ENCODE assay signal across 11 cellular contexts in the genomic region with DNA sequence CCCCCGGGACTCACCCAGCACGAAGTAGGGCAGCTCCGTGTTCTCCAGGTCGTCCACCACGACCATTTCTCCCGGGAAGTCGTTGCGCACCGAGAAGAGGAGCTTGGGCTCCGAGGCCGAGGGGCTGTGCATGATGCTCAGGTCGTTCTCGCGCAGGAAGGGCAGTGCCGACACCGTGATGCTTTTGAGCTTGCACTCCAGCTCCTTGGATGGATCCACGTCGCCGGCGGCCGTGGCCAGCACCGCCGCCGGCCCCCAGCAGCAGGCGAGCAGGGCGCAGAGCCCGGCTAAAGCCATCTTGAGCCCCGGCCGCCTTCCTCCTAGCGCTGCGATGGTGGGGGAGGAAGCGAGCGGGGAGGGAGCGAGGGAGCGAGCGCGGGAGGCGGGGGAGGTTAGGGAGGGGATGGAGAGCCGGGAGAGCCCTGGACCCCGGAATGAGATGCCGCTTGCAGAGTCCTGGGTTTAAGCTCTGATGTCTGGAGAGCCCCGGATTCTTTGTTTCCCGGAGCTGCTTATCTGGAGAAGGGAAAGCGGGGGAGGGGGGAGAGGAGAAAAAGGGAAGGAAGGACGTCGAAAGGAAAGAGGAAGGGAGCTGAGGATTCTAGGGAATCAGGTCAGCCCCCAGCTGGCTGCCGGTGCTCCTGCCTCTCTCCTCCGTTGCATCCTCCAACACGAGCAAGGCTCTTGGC. TPM values are rescaled to one million over a fixed set of nuclear protein-coding genes. Genes with fewer than 3 reads are reported as not detected.
A peak's percentile ranks its signal among the peaks of the same experiment; 100 is the strongest.
DNase-seq lines count a peak whose midpoint lies in the region; TF ChIP-seq lines count a peak whose summit lies in the region.
"Had no signal": no experiment of that assay in that cellular context is flagged by ENCODE, and none has a peak within 500 bp of the region (broad histone marks: within the 10 kb centered on the region; RNA-seq: fewer than 3 reads in every experiment).

A gene (minus strand): TSS at position 333 of the 689 bp plus-strand sequence. CDS start 36 bp downstream, at position 297.

- H3K4me3 ChIP-seq in WI38 (ENCODE audit: low read depth, low read length) (peak within 1 kb of the TSS; percentile 48), hepatocyte (peak within 1 kb of the TSS; percentile 42)

- H3K4me1 ChIP-seq in hepatocyte (ENCODE audit: insufficient read depth) = peaks cover 10% of the 10 kb centered on the region

- H3K79me2 ChIP-seq in hepatocyte = no peaks in the 10 kb centered on the region

- no peak for TF ChIP-seq CTCF in WI38 (IDR thresholded peaks at IDR 0.05; ENCODE audit: low read depth, low read length)
- TF ChIP-seq CTCF in hepatocyte (IDR thresholded peaks at IDR 0.05; ENCODE audit: poor library complexity) = no peak
- no peak for TF ChIP-seq CTCF in GM10266 (IDR thresholded peaks at IDR 0.05; ENCODE audit: control insufficient read depth, insufficient read depth, low read depth, missing control alignments)
- TF ChIP-seq CTCF in GM13976 (IDR thresholded peaks at IDR 0.05; ENCODE audit: borderline replicate concordance, control extremely low read depth, extremely low read depth, insufficient read depth, missing control alignments) = no peak

- H3K27me3 ChIP-seq in hepatocyte = peaks cover 86% of the 10 kb centered on the region

- peak within 1 kb of the TSS; percentile 91 for H3K4me2 ChIP-seq in hepatocyte

- H4K20me1 ChIP-seq in hepatocyte (ENCODE audit: insufficient read depth, poor library complexity, severe bottlenecking) = no peaks in the 10 kb centered on the region

- H2AFZ ChIP-seq in hepatocyte = peak within 1 kb of the TSS; percentile 63

- DNase-seq in DMS79 (lab: John Stamatoyannopoulos, UW) = peak; percentile 7
- DNase-seq in hepatocyte (ENCODE audit: low spot score) = no peak
- peak; percentile 44 for DNase-seq in putamen (ENCODE audit: low spot score)
- no peak for DNase-seq in ACHN
- no peak for DNase-seq in GM10266 (ENCODE audit: extremely low spot score)
- no peak for DNase-seq in HCEC 1CT
- no peak for DNase-seq in GM13976 (ENCODE audit: low spot score)
- DNase-seq: activated naive CD4-positive, alpha-beta T cell; RPMI8226; transverse colon had no signal

- H3K9me3 ChIP-seq in hepatocyte (ENCODE audit: low read depth) = no peaks in the 10 kb centered on the region
- H3K9me3 ChIP-seq: transverse colon had no signal

- H3K9me2 ChIP-seq in hepatocyte (replicated peaks; ENCODE audit: insufficient read depth) = no peaks in the 10 kb centered on the region

- H3K27ac ChIP-seq in hepatocyte = no peak within 1 kb of the TSS
- H3K27ac ChIP-seq: transverse colon had no signal

- H3K36me3 ChIP-seq in hepatocyte (replicated peaks; ENCODE audit: insufficient read depth, low read depth) = no peaks in the 10 kb centered on the region
- H3K36me3 ChIP-seq: transverse colon had no signal

- WGBS in hepatocyte (ENCODE audit: low lambda C conversion rate, missing lambda C conversion rate) = under 1% methylated on average over 41 of the region's 49 CpGs

- in situ Hi-C loops in ACHN (cut with HindIII; ENCODE audit: low pct_ligation_motif_present, low pct_unique_long_range_greater_than_20kb, low sequenced_read_pairs) (no loop called here), GM13976 (cut with MboI; ENCODE audit: low sequenced_read_pairs, unreplicated experiment) (no loop called here)

RNA-seq across cellular contexts. Expression of the gene that starts here (rescaled TPM):
- total RNA-seq in hepatocyte = 0.44 and 1.1 TPM in 2 replicates
- 0.50 TPM in 1 of 2 replicates, not detected in the other for polyA plus RNA-seq in hepatocyte

Comparison
In these comparisons a context has a peak if more than half of its experiments do, and no peak if none do; other contexts are left out.
1. DNase-seq: peak in DMS79 (single experiment) and putamen (single experiment); none in hepatocyte (single experiment), ACHN (single experiment), GM10266 (single experiment), HCEC 1CT (single experiment) and GM13976 (single experiment).